In genomic region chr13:110546933-110547332, GRCh38 we compare ENCODE assay signal across 9 cellular contexts. TPM values are rescaled to one million over a fixed set of nuclear protein-coding genes. Genes with fewer than 3 reads are reported as not detected.
DNase-seq lines count a peak whose midpoint lies in the region; ATAC-seq, FAIRE-seq and TF ChIP-seq lines count a peak whose summit lies in the region.
"Had no signal": no experiment of that assay in that cellular context is flagged by ENCODE, and none has a peak within 500 bp of the region (broad histone marks: within the 10 kb centered on the region; RNA-seq: fewer than 3 reads in every experiment).

No MANE protein-coding gene starts in this region.

- no peak for TF ChIP-seq RAD21 in K562 (CRISPR knock-in tag; conservative IDR thresholded peaks at IDR 0.05 in 1 of 2, IDR thresholded peaks at IDR 0.05 in 1 of 2)

- BruUV-seq in K562 (replicated peaks; lab: Mats Ljungman, UMichigan), result no TSS peak

- TF ChIP-seq EP300 in K562 (IDR thresholded peaks at IDR 0.05; ENCODE audit: low read length), result no peak

- no peak overlapping the region for H3K4me2 ChIP-seq in K562 (ENCODE audit: insufficient read depth, low read length)

- no peak for ATAC-seq in K562
- ATAC-seq in GM18511 (IDR thresholded peaks at IDR 0.05; ENCODE audit: unreplicated experiment), result no peak

- DNase-seq in HS-5 (ENCODE audit: low read depth) (peak; percentile 70), K562 (ENCODE audit: extremely low read depth in 1 of 4, low spot score in 3 of 4) (peak in 1 of 4 experiments; percentile 18), iris pigment epithelial cell (ENCODE audit: low read depth) (peak; percentile 99), coronary artery (ENCODE audit: low spot score) (no peak), HUDEP-2 (lab: John Stamatoyannopoulos, UW; ENCODE audit: unreplicated experiment in 76 of 76) (no peak), NCI-H1092 (lab: John Stamatoyannopoulos, UW) (no peak)
- DNase-seq: NCI-H526 had no signal

- H3K9me1 ChIP-seq in K562 (ENCODE audit: control insufficient read depth, insufficient read depth, low read length), result no peaks in the 10 kb centered on the region

- in situ Hi-C loops in K562 (cut with MboI), result no loop called here

- H2AFZ ChIP-seq in K562 (ENCODE audit: low read depth, low read length), result no peak overlapping the region

- WGBS in K562 (ENCODE audit: insufficient coverage, low coverage, missing lambda C conversion rate), result 34% methylated on average over 15 of the region's 15 CpGs

- TF ChIP-seq CTCF in K562 (IDR thresholded peaks at IDR 0.05 in 2 of 3, conservative IDR thresholded peaks at IDR 0.05 in 1 of 3; ENCODE audit: insufficient read depth in 2 of 3, low read depth in 1 of 3, low read length in 3 of 3) (no peak), coronary artery (IDR thresholded peaks at IDR 0.05) (no peak)

- H4K20me1 ChIP-seq in K562 (replicated peaks; ENCODE audit: control insufficient read depth, insufficient read depth, low read length), result no peaks in the 10 kb centered on the region

- H3K79me2 ChIP-seq in K562 (ENCODE audit: control insufficient read depth, insufficient read depth, low read length), result peaks cover 3% of the 10 kb centered on the region; the same call in 1 of the 3 replicates

- H3K36me3 ChIP-seq in K562 (ENCODE audit: control insufficient read depth, insufficient read depth, low read length), result no peaks in the 10 kb centered on the region
- H3K36me3 ChIP-seq in stomach smooth muscle (ENCODE audit: control insufficient read depth in 2 of 2, insufficient read depth in 2 of 2, low read length in 2 of 2), result peaks cover 0 to 2% of the 10 kb centered on the region in 2 donors

- no peak overlapping the region for H3K27ac ChIP-seq in K562 (ENCODE audit: extremely low read depth, low read depth, low read length)
- peak overlapping the region; percentile 11 for H3K27ac ChIP-seq in stomach smooth muscle (ENCODE audit: low read length)
- H3K27ac ChIP-seq in coronary artery, result peak overlapping the region in 1 of 2 donors; percentile 39

- FAIRE-seq in K562 (lab: Jason Lieb, UNC), result no peak

- intact Hi-C loops in K562 (cut with micrococcal nuclease), result no loop called here

- H3K9me3 ChIP-seq in K562 (replicated peaks; ENCODE audit: control insufficient read depth, insufficient read depth, low read depth, low read length) (no peaks in the 10 kb centered on the region; the same call in 1 of the 2 replicates), stomach smooth muscle (ENCODE audit: control insufficient read depth in 2 of 2, low read length in 2 of 2) (no peaks in the 10 kb centered on the region)

- H3K9ac ChIP-seq in K562 (ENCODE audit: insufficient read depth in 1 of 2, low read depth in 2 of 2, low read length in 2 of 2) (no peak overlapping the region), stomach smooth muscle (ENCODE audit: low read length in 2 of 2) (no peak overlapping the region)

- POLR2A ChIA-PET in K562 (lab: Yijun Ruan, JAX), result interaction anchor here (0.6 kb wide), 1 partner anchor 10 kb away, joined by 5 read pairs; no protein-coding TSS in a partner anchor

- H3K4me1 ChIP-seq in K562 (replicated peaks in 1 of 2; ENCODE audit: control insufficient read depth in 2 of 2, insufficient read depth in 2 of 2, low read length in 2 of 2) (peaks cover 0 to 4% of the 10 kb centered on the region in 2 experiments; a peak in 1 of 5 replicates), stomach smooth muscle (ENCODE audit: control insufficient read depth, insufficient read depth, low read length) (peaks cover 21% of the 10 kb centered on the region)

- no peak for TF ChIP-seq POLR2A in K562 (conservative IDR thresholded peaks at IDR 0.05)

- H3K27me3 ChIP-seq in K562 (ENCODE audit: control insufficient read depth in 2 of 2, insufficient read depth in 2 of 2, low read length in 2 of 2) (no peaks in the 10 kb centered on the region), stomach smooth muscle (ENCODE audit: control insufficient read depth in 1 of 2, insufficient read depth in 2 of 2, low read length in 2 of 2) (no peaks in the 10 kb centered on the region)

- H3K4me3 ChIP-seq in K562 (no peak overlapping the region), stomach smooth muscle (ENCODE audit: low read length in 2 of 2) (peak overlapping the region in 1 of 2 donors; percentile 15), coronary artery (no peak overlapping the region)

- CTCF ChIA-PET in K562 (lab: Yijun Ruan, JAX; ENCODE audit: low intra/inter-chr PET ratio), result no interaction called here

TF ChIP-seq in K562, 482 proteins besides CTCF, POLR2A, EP300 and RAD21:
- TF ChIP-seq ZBTB33 (CRISPR knock-in tag; IDR thresholded peaks at IDR 0.05), result peak; percentile 90
- TF ChIP-seq GTF2B (IDR thresholded peaks at IDR 0.05; ENCODE audit: extremely low read depth, insufficient read length), result no peak

RNA-seq across cellular contexts. Expression of gene RAB20, which starts 14.6 kb away (rescaled TPM):
- 1.3 and 3.9 TPM in 2 replicates for total RNA-seq in K562 (2011; cell fraction: chromatin; rRNA removed; ENCODE audit: low replicate concordance)
- total RNA-seq in K562 (2011; cell fraction: nucleolus; rRNA removed), result 2.5 TPM in 2 replicates
- 1.5 and 2.9 TPM in 2 replicates for total RNA-seq in K562 (2011; cell fraction: nucleoplasm; rRNA removed)
- total RNA-seq in K562 (2014; rRNA removed) (9.2 and 12.4 TPM in 2 replicates), K562 (2014; rRNA removed; fragmentation: Illumina TruSeq; extraction: Trizol) (4.3 and 4.8 TPM in 2 replicates), K562 (2015; rRNA removed; fragmentation: Illumina TruSeq; extraction: Trizol) (6.7 and 7.7 TPM in 2 replicates), K562 (2021) (7.9 and 8.1 TPM in 2 replicates)
- polyA plus RNA-seq in K562 (2011; rRNA removed) (4.6 and 11.8 TPM in 2 replicates), K562 (2014; fragmentation: Illumina TruSeq; extraction: Trizol) (5.4 and 7.5 TPM in 2 replicates), K562 (2014; fragmentation: Nextera tagmentation; extraction: Ambion mirVana) (under 1 TPM; 0.62 to 0.82 TPM), K562 (2014; rRNA removed) (7.1 and 9.1 TPM in 2 replicates)
- polyA plus RNA-seq in K562 (2011; cell fraction: cytosol; rRNA removed), result 8.9 and 13.3 TPM in 2 replicates
- 3.6 and 6.9 TPM in 2 replicates for polyA plus RNA-seq in K562 (2011; cell fraction: nucleus; rRNA removed)
- polyA plus RNA-seq in K562 (2012), result 10.1 and 10.6 TPM in 2 replicates
- polyA minus RNA-seq in K562 (2011; rRNA and poly(A)+ RNA removed), result 2.9 and 6.8 TPM in 2 replicates
- 2.9 and 9.6 TPM in 2 replicates for polyA minus RNA-seq in K562 (2011; cell fraction: cytosol; rRNA and poly(A)+ RNA removed)
- polyA minus RNA-seq in K562 (2011; cell fraction: nucleus; rRNA and poly(A)+ RNA removed), result 1.9 and 4.2 TPM in 2 replicates

Comparison
In these comparisons a context has a peak if more than half of its experiments do, and no peak if none do; other contexts are left out.
1. DNase-seq: peak in HS-5 (single experiment) and iris pigment epithelial cell (single experiment); none in coronary artery (single experiment), HUDEP-2 (0 of 76) and NCI-H1092 (single experiment).